8 cellular contexts compared by ENCODE assay signal in genomic region chr1:2255420-2256369, GRCh38. TPM values are rescaled to one million over a fixed set of nuclear protein-coding genes. Genes with fewer than 3 reads are reported as not detected.
A peak's percentile ranks its signal among the peaks of the same experiment; 100 is the strongest.
DNase-seq lines count a peak whose midpoint lies in the region; ATAC-seq, FAIRE-seq and TF ChIP-seq lines count a peak whose summit lies in the region.

No MANE protein-coding gene starts in this region.

- ATAC-seq in HCT116 (peak; percentile 67), HG02571 (IDR thresholded peaks at IDR 0.05; ENCODE audit: unreplicated experiment) (no peak)

- 46 to 76% (median 49%) methylated on average over 5 of the region's 5 CpGs for WGBS in small intestine, 3 donors

- no peak for FAIRE-seq in small intestine (lab: Jason Lieb, UNC)

- H3K9ac ChIP-seq in HCT116 (ENCODE audit: low read length) (no peak overlapping the region), OCI-LY3 (ENCODE audit: low read length) (no peak overlapping the region)

- intact Hi-C loops in HCT116 (cut with micrococcal nuclease) = no loop called here

- H3K4me2 ChIP-seq in HCT116 (ENCODE audit: low read length) = peak overlapping the region; percentile 47
- H3K4me2 ChIP-seq in OCI-LY3 (ENCODE audit: low read length) = peak overlapping the region; percentile 21

- H3K9me2 ChIP-seq in HCT116 (ENCODE audit: insufficient read depth) = no peaks in the 10 kb centered on the region

- BruUV-seq in HCT116 (replicated peaks; lab: Mats Ljungman, UMichigan) = no TSS peak

- DNase-seq in DMS 273 (lab: John Stamatoyannopoulos, UW; ENCODE audit: unreplicated experiment) = peak; percentile 74
- peak; percentile 85 for DNase-seq in HCT116 (ENCODE audit: low read depth, low spot score)
- DNase-seq in activated CD8-positive, alpha-beta memory T cell treated with anti-CD3 and anti-CD28 coated beads, Interleukin-2, amount 50 U/mL, for 48 hours = peak; percentile 82
- peak; percentile 58 for DNase-seq in fibroblast of gingiva (ENCODE audit: low read depth)
- DNase-seq in small intestine = peak; percentile 40
- no peak for DNase-seq in NCI-H2227 (lab: John Stamatoyannopoulos, UW; ENCODE audit: unreplicated experiment)

- H4K20me1 ChIP-seq in HCT116 (ENCODE audit: insufficient read depth) = peaks cover 10% of the 10 kb centered on the region
- peaks cover 34% of the 10 kb centered on the region for H4K20me1 ChIP-seq in OCI-LY3 (ENCODE audit: insufficient read depth, low read length)

- TF ChIP-seq POLR2A in HCT116 (IDR thresholded peaks at IDR 0.05; ENCODE audit: borderline replicate concordance, extremely low read depth, insufficient read depth, insufficient read length) = no peak

- RAD21 ChIA-PET in HCT116 (lab: Charles Lee; ENCODE audit: low non-redundant PET in 1 of 2, low total read pairs in 2 of 2, uncharacterized antibody in 2 of 2, unreplicated experiment in 2 of 2) = no interaction called here

- H3K27ac ChIP-seq in HCT116 (ENCODE audit: low read depth, low read length) = peak overlapping the region; percentile 45
- peak overlapping the region; percentile 43 for H3K27ac ChIP-seq in OCI-LY3 (ENCODE audit: low read length)
- H3K27ac ChIP-seq in small intestine (ENCODE audit: low read depth in 1 of 2, low read length in 1 of 2) = peak overlapping the region; percentile 72 to 91

- H3K36me3 ChIP-seq in HCT116 (ENCODE audit: control insufficient read depth in 1 of 2, insufficient read depth in 2 of 2, low read length in 2 of 2) = peaks cover 0 to 22% of the 10 kb centered on the region in 2 experiments; a peak in 1 of 4 replicates
- H3K36me3 ChIP-seq in OCI-LY3 (replicated peaks; ENCODE audit: low read depth, low read length) = peaks cover 16% of the 10 kb centered on the region
- H3K36me3 ChIP-seq in small intestine (ENCODE audit: control insufficient read depth in 2 of 2, insufficient read depth in 2 of 2, low read length in 2 of 2) = no peaks in the 10 kb centered on the region

- H3K27me3 ChIP-seq in HCT116 (ENCODE audit: insufficient read depth, low read length) = no peaks in the 10 kb centered on the region
- H3K27me3 ChIP-seq in OCI-LY3 (ENCODE audit: low read depth, low read length) = no peaks in the 10 kb centered on the region
- no peaks in the 10 kb centered on the region for H3K27me3 ChIP-seq in small intestine (ENCODE audit: control insufficient read depth in 2 of 2, insufficient read depth in 2 of 2, low read length in 2 of 2)

- H3K4me3 ChIP-seq in HCT116 (replicated peaks in 1 of 2; ENCODE audit: low read depth in 1 of 2, low read length in 2 of 2) (no peak overlapping the region), OCI-LY3 (ENCODE audit: low read length) (peak overlapping the region; percentile 39), small intestine (ENCODE audit: low read depth in 1 of 2, low read length in 2 of 2) (no peak overlapping the region)

- CTCF ChIA-PET in HCT116 (lab: Charles Lee) = interaction anchor here (1.4 kb wide), 1 partner anchor 61 kb away, joined by 3 read pairs; the partner anchor contains the start of gene FAAP20

- peaks cover 0 to 26% of the 10 kb centered on the region in 2 experiments; a peak in 1 of 4 replicates for H3K4me1 ChIP-seq in HCT116 (ENCODE audit: control insufficient read depth in 1 of 2, insufficient read depth in 2 of 2, low read length in 2 of 2)
- peaks cover 11% of the 10 kb centered on the region for H3K4me1 ChIP-seq in OCI-LY3 (ENCODE audit: low read length)
- H3K4me1 ChIP-seq in small intestine (ENCODE audit: control insufficient read depth in 2 of 2, insufficient read depth in 1 of 2, low read depth in 1 of 2, low read length in 1 of 2) = peaks cover 5 to 12% of the 10 kb centered on the region in 2 donors

- TF ChIP-seq CTCF in HCT116 (IDR thresholded peaks at IDR 0.05 in 2 of 3, conservative IDR thresholded peaks at IDR 0.05 in 1 of 3; ENCODE audit: borderline replicate concordance in 1 of 3, insufficient read depth in 1 of 3, low read depth in 2 of 3, low read length in 2 of 3) = no peak
- no peak for TF ChIP-seq CTCF in OCI-LY3 (IDR thresholded peaks at IDR 0.05; ENCODE audit: low read depth, low read length)

- H3K9me3 ChIP-seq in HCT116 (ENCODE audit: control insufficient read depth in 1 of 2, insufficient read depth in 1 of 2, low read depth in 1 of 2, low read length in 2 of 2) (peaks cover 0 to 7% of the 10 kb centered on the region in 2 experiments; a peak in 1 of 4 replicates), OCI-LY3 (ENCODE audit: insufficient read depth, low read length) (peaks cover 3% of the 10 kb centered on the region; the same call in 1 of the 2 replicates), small intestine (ENCODE audit: control insufficient read depth, low read depth) (no peaks in the 10 kb centered on the region)

- TF ChIP-seq RAD21 in HCT116 (IDR thresholded peaks at IDR 0.05; ENCODE audit: low read depth) = no peak

- H3K79me2 ChIP-seq in HCT116 (ENCODE audit: insufficient read depth, low read length) (peaks cover 100% of the 10 kb centered on the region), OCI-LY3 (ENCODE audit: low read length) (peaks cover 93% of the 10 kb centered on the region)

- POLR2A ChIA-PET in HCT116 (lab: Charles Lee) = interaction anchor here (1.4 kb wide), 1 partner anchor 56 kb away, joined by 4 read pairs; no protein-coding TSS in a partner anchor

- H2AFZ ChIP-seq in HCT116 (ENCODE audit: low read depth, low read length, poor library complexity, severe bottlenecking) (no peak overlapping the region), OCI-LY3 (ENCODE audit: low read depth, low read length) (no peak overlapping the region)

TF ChIP-seq in HCT116, 20 proteins besides CTCF, POLR2A, EP300 and RAD21:
- no peak for TF ChIP-seq ELF1 (IDR thresholded peaks at IDR 0.05; ENCODE audit: borderline replicate concordance, low read depth)
- TF ChIP-seq SP1 (IDR thresholded peaks at IDR 0.05; ENCODE audit: low read depth) = no peak
- peak; percentile 85 for TF ChIP-seq CBX3 (IDR thresholded peaks at IDR 0.05; ENCODE audit: low read depth)

RNA-seq across cellular contexts. Expression of gene SKI, which starts 27.6 kb away (rescaled TPM):
- 56.2 TPM for total RNA-seq in HCT116 (2021; ENCODE audit: unreplicated experiment)
- polyA plus RNA-seq in HCT116 (2012) = 16.0 and 16.1 TPM in 2 replicates
- polyA plus RNA-seq in small intestine = 10 to 100 TPM in 1 of 3 donors, 1 to 10 TPM in 2; 4.2 to 17.8 (median 5.4) TPM
